ENCODE assay signal across 12 cellular contexts in the genomic region with DNA sequence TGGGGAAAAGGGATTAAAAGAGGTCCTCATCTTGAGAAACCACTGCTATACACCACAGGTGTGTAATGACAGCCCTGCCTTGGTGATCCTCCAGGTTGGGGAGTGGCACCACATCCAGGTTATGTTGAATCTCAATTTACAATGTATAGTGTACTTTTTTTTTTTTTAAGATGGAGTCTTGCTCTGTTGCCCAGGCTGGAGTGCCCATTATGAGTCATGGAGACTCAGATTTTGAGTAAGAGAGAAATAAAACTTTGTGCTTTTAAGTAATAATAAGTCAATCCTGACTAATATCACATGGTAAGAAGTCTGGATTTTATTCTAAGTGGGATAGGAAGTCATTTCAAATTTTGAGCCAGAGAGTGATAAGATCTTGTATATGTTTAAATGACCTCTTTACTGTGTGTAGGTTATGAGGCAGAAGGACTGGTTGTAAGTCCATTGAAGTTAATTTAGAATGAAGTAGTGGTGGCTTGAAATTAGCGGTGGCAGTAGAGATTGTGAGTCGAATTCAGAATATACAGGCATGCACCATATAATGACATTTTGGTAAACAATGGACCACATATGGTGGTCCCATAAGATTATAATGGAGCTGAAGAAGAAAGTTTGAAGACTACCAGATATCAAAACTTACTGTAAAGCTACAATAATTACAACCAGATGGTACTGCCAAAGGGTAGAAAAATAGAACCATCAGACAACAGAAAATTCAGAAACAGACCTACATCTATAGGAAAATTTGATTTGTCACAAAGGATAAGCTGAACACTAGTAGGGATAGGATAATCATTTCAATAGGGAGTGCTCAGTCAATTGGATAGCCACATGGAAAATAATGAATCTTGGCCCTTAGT. TPM values are rescaled to one million over a fixed set of nuclear protein-coding genes. Genes with fewer than 3 reads are reported as not detected.
A peak's percentile ranks its signal among the peaks of the same experiment; 100 is the strongest.
DNase-seq lines count a peak whose midpoint lies in the region; ATAC-seq and TF ChIP-seq lines count a peak whose summit lies in the region.
"Had no signal": no experiment of that assay in that cellular context is flagged by ENCODE, and none has a peak within 500 bp of the region (broad histone marks: within the 10 kb centered on the region; RNA-seq: fewer than 3 reads in every experiment).

No MANE protein-coding gene starts in this region.

- no peak for ATAC-seq in heart right ventricle
- no peak for ATAC-seq in left ventricle myocardium superior
- peak; percentile 3 for ATAC-seq in foreskin keratinocyte
- no peak for ATAC-seq in GM18505 (IDR thresholded peaks at IDR 0.05; ENCODE audit: unreplicated experiment)

- whole genome bisulfite sequencing in heart right ventricle, 2 donors = 84 to 86% methylated on average over 2 of the region's 2 CpGs
- WGBS in thyroid gland, 2 donors = 76 to 89% methylated on average over 2 of the region's 2 CpGs

- TF ChIP-seq CTCF in heart right ventricle (IDR thresholded peaks at IDR 0.05) = no peak
- no peak for TF ChIP-seq CTCF in foreskin keratinocyte (conservative IDR thresholded peaks at IDR 0.05)
- TF ChIP-seq CTCF in thyroid gland (IDR thresholded peaks at IDR 0.05) = no peak

- H3K27ac ChIP-seq in heart right ventricle = peak overlapping the region in 8 of 10 donors; percentile 85 to 94 (median 90)
- peak overlapping the region; percentile 77 for H3K27ac ChIP-seq in foreskin keratinocyte
- H3K27ac ChIP-seq in thyroid gland = peak overlapping the region; percentile 77 to 96 (median 92)
- H3K27ac ChIP-seq: PC-9 had no signal

- H3K4me3 ChIP-seq in heart right ventricle (no peak overlapping the region), thyroid gland (replicated peaks in 1 of 3) (no peak overlapping the region)
- H3K4me3 ChIP-seq: colonic mucosa, PC-9 had no signal

- H3K27me3 ChIP-seq in heart right ventricle = no peaks in the 10 kb centered on the region
- no peaks in the 10 kb centered on the region for H3K27me3 ChIP-seq in foreskin keratinocyte
- H3K27me3 ChIP-seq in thyroid gland = no peaks in the 10 kb centered on the region
- H3K27me3 ChIP-seq: colonic mucosa had no signal

- no peaks in the 10 kb centered on the region for H3K27me3 Mint-ChIP-seq in T-helper 2 cell treated with Interferon-gamma antibody and Interleukin-4, amounts not matched to agents 5 μg/mL and 100 μg/mL, for 36 hours (ENCODE audit: low read depth)

- peak overlapping the region; percentile 63 for H3K4me3 Mint-ChIP-seq in T-helper 2 cell treated with Interferon-gamma antibody and Interleukin-4, amounts not matched to agents 5 μg/mL and 100 μg/mL, for 36 hours

- H3K4me1 ChIP-seq in heart right ventricle = peaks cover 14 to 86% (median 73%) of the 10 kb centered on the region in 9 donors
- peaks cover 21% of the 10 kb centered on the region for H3K4me1 ChIP-seq in foreskin keratinocyte
- peaks cover 28 to 43% of the 10 kb centered on the region in 2 donors for H3K4me1 ChIP-seq in thyroid gland
- H3K4me1 ChIP-seq: colonic mucosa had no signal

- H3K9me3 Mint-ChIP-seq in T-helper 2 cell treated with Interferon-gamma antibody and Interleukin-4, amounts not matched to agents 5 μg/mL and 100 μg/mL, for 36 hours = no peaks in the 10 kb centered on the region

- peak overlapping the region; percentile 90 for H3K27ac Mint-ChIP-seq in T-helper 2 cell treated with Interferon-gamma antibody and Interleukin-4, amounts not matched to agents 5 μg/mL and 100 μg/mL, for 36 hours

- TF ChIP-seq POLR2A in thyroid gland (IDR thresholded peaks at IDR 0.05) (no peak), GM18505 (IDR thresholded peaks at IDR 0.05; ENCODE audit: borderline replicate concordance, extremely low read depth, insufficient read depth, insufficient read length) (no peak)

- DNase-seq in heart right ventricle = no peak
- no peak for DNase-seq in left ventricle myocardium superior
- no peak for DNase-seq in T-helper 2 cell treated with Interferon-gamma antibody and Interleukin-4, amounts not matched to agents 5 μg/mL and 100 μg/mL, for 36 hours (ENCODE audit: low spot score)
- peak in 1 of 2 donors; percentile 31 for DNase-seq in foreskin keratinocyte
- DNase-seq in thyroid gland = no peak
- no peak for DNase-seq in NCI-H774 (lab: John Stamatoyannopoulos, UW)
- DNase-seq in central memory CD4-positive, alpha-beta T cell = no peak
- DNase-seq: NCI-H1092, PC-9 had no signal

- intact Hi-C loops in heart right ventricle (cut with DNase I) (loop anchor here in 5 of 10 donors (5.0 kb wide), 3 partner anchors 33 to 62 kb away; a partner anchor contains a TSS), left ventricle myocardium superior (cut with micrococcal nuclease) (loop anchor here (5.0 kb wide), 1 partner anchor 37 kb away; no protein-coding TSS in a partner anchor), thyroid gland (cut with DNase I) (no loop called here)

- peaks cover 43% of the 10 kb centered on the region for H3K4me1 Mint-ChIP-seq in T-helper 2 cell treated with Interferon-gamma antibody and Interleukin-4, amounts not matched to agents 5 μg/mL and 100 μg/mL, for 36 hours (ENCODE audit: low read depth)

- H3K36me3 ChIP-seq in heart right ventricle (peaks cover 0 to 54% (median 26%) of the 10 kb centered on the region in 9 donors), thyroid gland (no peaks in the 10 kb centered on the region)
- H3K36me3 ChIP-seq: colonic mucosa had no signal

- no peaks in the 10 kb centered on the region for H3K9me3 ChIP-seq in heart right ventricle
- H3K9me3 ChIP-seq in thyroid gland = no peaks in the 10 kb centered on the region
- H3K9me3 ChIP-seq: colonic mucosa had no signal

- peaks cover 13% of the 10 kb centered on the region for H3K36me3 Mint-ChIP-seq in T-helper 2 cell treated with Interferon-gamma antibody and Interleukin-4, amounts not matched to agents 5 μg/mL and 100 μg/mL, for 36 hours (ENCODE audit: low read depth)

RNA-seq across cellular contexts. Expression of a gene that starts 20.7 kb away (rescaled TPM):
- total RNA-seq in heart right ventricle (100 to 1,000 TPM; 598 to 928 (median 732) TPM), left ventricle myocardium superior (586 TPM), foreskin keratinocyte (0.34 and 0.39 TPM in 2 replicates), thyroid gland (1 to 10 TPM; 1.9 to 5.4 (median 4.6) TPM)
- polyA plus RNA-seq in heart right ventricle (100 to 1,000 TPM; 351 to 805 TPM), foreskin keratinocyte (0.39 and 0.40 TPM in 2 replicates)

RNA-seq across cellular contexts. Expression of a gene that starts 37.5 kb away (rescaled TPM):
- total RNA-seq in heart right ventricle (100 to 1,000 TPM in 6 of 10 donors, 10 to 100 TPM in 4; 76.2 to 175 (median 107) TPM), left ventricle myocardium superior (177 TPM), foreskin keratinocyte (59.0 and 63.9 TPM in 2 replicates), thyroid gland (10 to 100 TPM; 12.8 to 73.0 (median 46.0) TPM)
- polyA plus RNA-seq in heart right ventricle (100 to 1,000 TPM; 228 to 733 TPM), foreskin keratinocyte (99.4 and 103 TPM in 2 replicates)

RNA-seq across cellular contexts. Expression of a gene that starts 42.0 kb away (rescaled TPM):
- total RNA-seq in heart right ventricle (10 to 100 TPM in 1 of 10 donors, 1 to 10 TPM in 6, under 1 TPM in 3; 0.55 to 19.3 (median 1.9) TPM), left ventricle myocardium superior (1.3 TPM), foreskin keratinocyte (not detected in 2 replicates), thyroid gland (1 to 10 TPM; 2.0 to 6.7 (median 3.9) TPM)
- polyA plus RNA-seq in heart right ventricle (1 to 10 TPM; 1.1 to 3.7 TPM), foreskin keratinocyte (not detected in 2 replicates)
- total RNA-seq: PC-9 had no signal
- polyA plus RNA-seq: BJ had no signal

Comparison
In these comparisons a context has a peak if more than half of its experiments do, and no peak if none do; other contexts are left out.
1. RNA of a gene that starts 20.7 kb away (total RNA-seq): 598 to 928 TPM in heart right ventricle and 586 TPM in left ventricle myocardium superior (single experiment); 1.9 to 5.4 TPM in thyroid gland and 0.34 to 0.39 TPM in foreskin keratinocyte; every median in the first group is over 10 times any median in the second.
2. Peak in every context shown above with its lines, with median percentiles within 50 percentile points of each other: H3K27ac ChIP-seq.